ENCODE assay signal across 16 cellular contexts in the genomic region with DNA sequence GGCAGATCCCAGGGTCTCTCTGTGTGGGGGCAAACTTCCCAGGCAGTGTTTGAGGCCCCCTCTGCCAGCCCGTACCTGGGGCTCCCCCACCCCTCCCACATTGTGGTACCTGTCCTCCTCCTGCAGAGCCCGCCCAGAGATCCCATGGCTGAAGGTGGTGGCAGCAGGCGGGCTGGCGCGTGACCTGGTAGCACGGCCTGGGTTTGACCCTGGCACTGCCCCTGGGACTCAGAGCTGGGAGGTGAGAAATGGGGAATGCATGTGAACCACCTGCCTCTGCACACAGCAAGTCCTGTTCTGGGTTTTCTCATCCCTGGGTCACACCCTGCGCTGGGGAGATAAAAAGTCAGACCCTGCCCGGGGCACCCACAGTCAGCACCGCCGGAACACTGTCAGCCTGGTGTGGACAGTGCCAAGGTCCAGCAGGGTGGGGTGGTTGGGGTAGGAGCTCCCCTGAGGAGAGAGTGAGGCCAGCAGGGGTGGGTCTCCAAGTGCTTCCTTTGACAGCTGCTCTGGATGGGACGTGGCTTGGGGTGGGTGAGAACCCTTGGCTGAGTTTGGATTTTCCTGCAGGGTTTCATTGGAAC. TPM values are rescaled to one million over a fixed set of nuclear protein-coding genes. Genes with fewer than 3 reads are reported as not detected.
DNase-seq lines count a peak whose midpoint lies in the region; ATAC-seq and TF ChIP-seq lines count a peak whose summit lies in the region.
"Had no signal": no experiment of that assay in that cellular context is flagged by ENCODE, and none has a peak within 500 bp of the region (broad histone marks: within the 10 kb centered on the region; RNA-seq: fewer than 3 reads in every experiment).

No MANE protein-coding gene starts in this region.

- H2AFZ ChIP-seq in OCI-LY7 (ENCODE audit: low read length) = no peak overlapping the region

- DNase-seq in DMS 273 (lab: John Stamatoyannopoulos, UW; ENCODE audit: unreplicated experiment) (peak; percentile 67), DMS 273 treated with DMSO at 0.1 percent for 48 hours (lab: John Stamatoyannopoulos, UW) (no peak), OCI-LY7 (ENCODE audit: low spot score) (no peak), nephron progenitor cell (no peak), NCI-H510A treated with DMSO at 0.1 percent for 48 hours (lab: John Stamatoyannopoulos, UW) (no peak)
- DNase-seq: esophagus squamous epithelium; HCEC 1CT; MV-4-11; NK-92 treated with Interleukin-12 subunit alpha and Interleukin-12 subunit beta, amount 100 ng/mL, for 24 hours had no signal

- CTCF ChIA-PET in OCI-LY7 (lab: Charles Lee; ENCODE audit: unreplicated experiment) = interaction anchor here (0.6 kb wide), 1 partner anchor 27 kb away, joined by 3 read pairs; no protein-coding TSS in a partner anchor

- peaks cover 20% of the 10 kb centered on the region for H3K4me1 ChIP-seq in OCI-LY7 (ENCODE audit: insufficient read depth, low read length, poor library complexity, severe bottlenecking)

- no peaks in the 10 kb centered on the region for H3K36me3 Mint-ChIP-seq in nephron progenitor cell (ENCODE audit: low read depth)

- H3K79me2 ChIP-seq in OCI-LY7 (ENCODE audit: insufficient read depth, low read depth, low read length) = no peaks in the 10 kb centered on the region

- H3K9me3 ChIP-seq in OCI-LY7 (ENCODE audit: low read length) = no peaks in the 10 kb centered on the region
- H3K9me3 ChIP-seq: esophagus squamous epithelium had no signal

- H3K36me3 ChIP-seq in OCI-LY7 (ENCODE audit: insufficient read depth, low read length) = no peaks in the 10 kb centered on the region

- POLR2A ChIA-PET in OCI-LY7 (lab: Charles Lee) = no interaction called here

- peaks cover 31% of the 10 kb centered on the region for H3K27me3 Mint-ChIP-seq in nephron progenitor cell (ENCODE audit: low read depth, poor library complexity)

- H3K27ac ChIP-seq in OCI-LY7 (ENCODE audit: low read depth, low read length, poor library complexity, severe bottlenecking) (no peak overlapping the region), cingulate gyrus (ENCODE audit: low read depth, low read length) (peak overlapping the region; percentile 30)
- H3K27ac ChIP-seq: 22Rv1, coronary artery had no signal

- peak overlapping the region; percentile 57 for H3K4me3 Mint-ChIP-seq in nephron progenitor cell

- no peaks in the 10 kb centered on the region for H3K9me3 Mint-ChIP-seq in nephron progenitor cell

- ATAC-seq in GM21381 (IDR thresholded peaks at IDR 0.05; ENCODE audit: unreplicated experiment) (no peak), GM21723 (IDR thresholded peaks at IDR 0.05; ENCODE audit: unreplicated experiment) (no peak)

- H4K20me1 ChIP-seq in OCI-LY7 (ENCODE audit: insufficient read depth, low read length) = no peaks in the 10 kb centered on the region

- BruUV-seq in OCI-LY7 (replicated peaks; lab: Mats Ljungman, UMichigan) = no TSS peak

- TF ChIP-seq CTCF in OCI-LY7 (conservative IDR thresholded peaks at IDR 0.05; ENCODE audit: low read length) = no peak
- TF ChIP-seq CTCF in nephron progenitor cell (IDR thresholded peaks at IDR 0.05) = no peak

- peaks cover 15% of the 10 kb centered on the region for H3K4me1 Mint-ChIP-seq in nephron progenitor cell

- H3K27ac Mint-ChIP-seq in nephron progenitor cell = peak overlapping the region; percentile 54

- intact Hi-C loops in OCI-LY7 (cut with micrococcal nuclease; ENCODE audit: unreplicated experiment) = loop anchor here (2.0 to 10.0 kb wide), 5 partner anchors 47 to 276 kb away; partner anchors contain the start of genes ACAP3, B3GALT6, C1orf159 and PERM1

- H3K4me2 ChIP-seq in OCI-LY7 (ENCODE audit: low read length) = peak overlapping the region; percentile 35; the same call in 1 of the 2 replicates

- H3K4me3 ChIP-seq in OCI-LY7 (ENCODE audit: low read depth, low read length, poor library complexity, severe bottlenecking) = no peak overlapping the region

- H3K9me2 ChIP-seq in OCI-LY7 (ENCODE audit: insufficient read depth, low read length) = no peaks in the 10 kb centered on the region

RNA-seq across cellular contexts. Expression of gene AGRN, which starts 11.8 kb away (rescaled TPM):
- total RNA-seq in OCI-LY7 (2014; rRNA removed; shearing (Covaris generic)) = 2.2 and 2.7 TPM in 2 replicates
- 9.1 and 9.8 TPM in 2 replicates for total RNA-seq in OCI-LY7 (2022)

RNA-seq across cellular contexts. Expression of gene ISG15, which starts 18.5 kb away (rescaled TPM):
- total RNA-seq in OCI-LY7 (2014; rRNA removed; shearing (Covaris generic)) = 99.9 and 110 TPM in 2 replicates
- 53.4 and 65.4 TPM in 2 replicates for total RNA-seq in OCI-LY7 (2022)

RNA-seq across cellular contexts. Expression of gene HES4, which starts 31.9 kb away (rescaled TPM):
- total RNA-seq in OCI-LY7 (2014; rRNA removed; shearing (Covaris generic)) = not detected in 2 replicates
- total RNA-seq in OCI-LY7 (2022) = not detected in 2 replicates

RNA-seq across cellular contexts. Expression of gene RNF223, which starts 42.4 kb away (rescaled TPM):
- not detected in 2 replicates for total RNA-seq in OCI-LY7 (2014; rRNA removed; shearing (Covaris generic))
- total RNA-seq in OCI-LY7 (2022) = not detected in 2 replicates
- total RNA-seq: SK-MEL-5, subcutaneous adipose tissue had no signal

RNA-seq across cellular contexts. Expression of gene PERM1, which starts 49.9 kb away (rescaled TPM):
- total RNA-seq in OCI-LY7 (2014; rRNA removed; shearing (Covaris generic)) = not detected in 2 replicates
- total RNA-seq in OCI-LY7 (2022) = not detected in 2 replicates
- total RNA-seq: esophagus squamous epithelium had no signal
